Comparison of ENCODE assay signal across 19 cellular contexts in genomic region chr12:3805058-3805457, GRCh38. TPM values are rescaled to one million over a fixed set of nuclear protein-coding genes. Genes with fewer than 3 reads are reported as not detected.
DNase-seq lines count a peak whose midpoint lies in the region; ATAC-seq and TF ChIP-seq lines count a peak whose summit lies in the region.
"Had no signal": no experiment of that assay in that cellular context is flagged by ENCODE, and none has a peak within 500 bp of the region (broad histone marks: within the 10 kb centered on the region; RNA-seq: fewer than 3 reads in every experiment).

No MANE protein-coding gene starts in this region.

- H3K36me3 ChIP-seq in CD8-positive, alpha-beta T cell (ENCODE audit: insufficient read depth, low read length), result peaks cover 8% of the 10 kb centered on the region
- no peaks in the 10 kb centered on the region for H3K36me3 ChIP-seq in smooth muscle cell (ENCODE audit: low read depth)
- H3K36me3 ChIP-seq: BLaER1, SJSA1 had no signal

- H3K9me3 ChIP-seq in CD8-positive, alpha-beta T cell (ENCODE audit: low read length), result no peaks in the 10 kb centered on the region
- H3K9me3 ChIP-seq in smooth muscle cell (replicated peaks; ENCODE audit: low read depth), result no peaks in the 10 kb centered on the region
- H3K9me3 ChIP-seq: BLaER1, SJSA1 had no signal

- no peaks in the 10 kb centered on the region for H3F3A ChIP-seq in smooth muscle cell (ENCODE audit: low read depth)

- H3K4me1 ChIP-seq in CD8-positive, alpha-beta T cell (ENCODE audit: insufficient read depth, low read length), result no peaks in the 10 kb centered on the region
- H3K4me1 ChIP-seq in smooth muscle cell (ENCODE audit: low read depth), result no peaks in the 10 kb centered on the region
- H3K4me1 ChIP-seq: BLaER1 had no signal

- H3K4me3 Mint-ChIP-seq in CD8-positive, alpha-beta T cell, result no peak overlapping the region
- H3K4me3 Mint-ChIP-seq: CD8-positive, alpha-beta memory T cell had no signal

- CTCF ChIA-PET in CD8-positive, alpha-beta T cell (lab: Charles Lee), result interaction anchor here (0.8 to 8.9 kb wide), 11 partner anchors 10 to 512 kb away, joined by 3 to 148 read pairs (median 6); no protein-coding TSS in a partner anchor

- intact Hi-C loops in CD8-positive, alpha-beta T cell (cut with DNase I, micrococcal nuclease), result loop anchor here in 1 of 2 experiments (10.0 kb wide), 1 partner anchor 670 kb away; no protein-coding TSS in a partner anchor

- no peaks in the 10 kb centered on the region for H3K4me1 Mint-ChIP-seq in CD8-positive, alpha-beta T cell (ENCODE audit: low read depth)
- H3K4me1 Mint-ChIP-seq: CD8-positive, alpha-beta memory T cell had no signal

- H3K4me3 ChIP-seq in CD8-positive, alpha-beta T cell (ENCODE audit: low read depth, low read length), result no peak overlapping the region
- H3K4me3 ChIP-seq in smooth muscle cell, result no peak overlapping the region
- H3K4me3 ChIP-seq: BLaER1, SJSA1 had no signal

- no peak for ATAC-seq in CD8-positive, alpha-beta T cell
- no peak for ATAC-seq in GM21786 (IDR thresholded peaks at IDR 0.05; ENCODE audit: unreplicated experiment)

- H3K9ac ChIP-seq in smooth muscle cell (ENCODE audit: low read depth), result no peak overlapping the region
- H3K9ac ChIP-seq: BLaER1, KMS-11 had no signal

- peak; percentile 36 for DNase-seq in CD1c-positive myeloid dendritic cell (ENCODE audit: extremely low spot score)
- DNase-seq in CD8-positive, alpha-beta T cell, result no peak
- peak; percentile 61 for DNase-seq in NOMO-1 treated with DMSO at 0.1 percent for 48 hours (lab: John Stamatoyannopoulos, UW; ENCODE audit: unreplicated experiment)
- no peak for DNase-seq in smooth muscle cell (lab: John Stamatoyannopoulos, UW; ENCODE audit: unreplicated experiment)
- no peak for DNase-seq in foreskin melanocyte
- DNase-seq in NCI-H2196 treated with DMSO at 0.1 percent for 48 hours (lab: John Stamatoyannopoulos, UW; ENCODE audit: unreplicated experiment), result no peak
- DNase-seq: Calu3; CD8-positive, alpha-beta memory T cell; DMS153; IMR-90; NCI-H1417 treated with DMSO at 0.1 percent for 48 hours; NCI-H187; NCI-H446 treated with DMSO at 0.1 percent for 48 hours; OCI-M1 had no signal

- H3K9me3 Mint-ChIP-seq in CD8-positive, alpha-beta T cell, result no peaks in the 10 kb centered on the region
- H3K9me3 Mint-ChIP-seq: CD8-positive, alpha-beta memory T cell had no signal

- H3K27ac ChIP-seq in CD8-positive, alpha-beta T cell (ENCODE audit: low read depth, low read length), result no peak overlapping the region
- H3K27ac ChIP-seq in smooth muscle cell (ENCODE audit: low read depth), result peak overlapping the region; percentile 65
- H3K27ac ChIP-seq: BLaER1, KMS-11, SJSA1 had no signal

- peak overlapping the region; percentile 70 for H3K27ac Mint-ChIP-seq in CD8-positive, alpha-beta T cell

- POLR2A ChIA-PET in CD8-positive, alpha-beta T cell (lab: Charles Lee), result interaction anchor here (0.8 kb wide), 1 partner anchor 13 kb away, joined by 3 read pairs; no protein-coding TSS in a partner anchor

- H4K20me1 ChIP-seq in smooth muscle cell (ENCODE audit: low read depth), result no peaks in the 10 kb centered on the region
- H4K20me1 ChIP-seq: BLaER1 had no signal

- no peak overlapping the region for H3K4me2 ChIP-seq in smooth muscle cell
- H3K4me2 ChIP-seq: BLaER1, KMS-11 had no signal

- TF ChIP-seq CTCF in CD8-positive, alpha-beta T cell (IDR thresholded peaks at IDR 0.05), result no peak
- no peak for TF ChIP-seq CTCF in smooth muscle cell (IDR thresholded peaks at IDR 0.05; ENCODE audit: borderline replicate concordance, insufficient read depth, poor library complexity, severe bottlenecking)

- WGBS in smooth muscle cell (ENCODE audit: low lambda C conversion rate), result 48% methylated on average over 1 of the region's 1 CpG

- no peaks in the 10 kb centered on the region for H3K79me2 ChIP-seq in smooth muscle cell (ENCODE audit: low read depth)

- H3K27me3 ChIP-seq in CD8-positive, alpha-beta T cell (ENCODE audit: insufficient read depth, low read length), result no peaks in the 10 kb centered on the region
- no peaks in the 10 kb centered on the region for H3K27me3 ChIP-seq in smooth muscle cell (ENCODE audit: low read depth)
- H3K27me3 ChIP-seq: BLaER1, SJSA1 had no signal

- no peaks in the 10 kb centered on the region for H3K27me3 Mint-ChIP-seq in CD8-positive, alpha-beta T cell (ENCODE audit: low read depth)

- peaks cover 54% of the 10 kb centered on the region for H3K36me3 Mint-ChIP-seq in CD8-positive, alpha-beta T cell

- H2AFZ ChIP-seq in smooth muscle cell (ENCODE audit: low read depth), result no peak overlapping the region

RNA-seq across cellular contexts. Expression of gene CRACR2A, which starts 52.1 kb away (rescaled TPM):
- 10 to 100 TPM; 17.9 TPM for total RNA-seq in CD8-positive, alpha-beta T cell
- 0.99 and 1.0 TPM in 2 replicates for total RNA-seq in smooth muscle cell
- 1.3 and 1.7 TPM in 2 replicates for polyA plus RNA-seq in smooth muscle cell
- total RNA-seq: G401 had no signal

Comparison
In these comparisons a context has a peak if more than half of its experiments do, and no peak if none do; other contexts are left out.
1. DNase-seq: peak in CD1c-positive myeloid dendritic cell (single experiment) and NOMO-1 treated with DMSO at 0.1 percent for 48 hours (single experiment); none in CD8-positive, alpha-beta T cell (0 of 7), smooth muscle cell (single experiment), foreskin melanocyte (single experiment) and NCI-H2196 treated with DMSO at 0.1 percent for 48 hours (single experiment).